Comparison of ENCODE assay signal across 16 cellular contexts in the genomic region with DNA sequence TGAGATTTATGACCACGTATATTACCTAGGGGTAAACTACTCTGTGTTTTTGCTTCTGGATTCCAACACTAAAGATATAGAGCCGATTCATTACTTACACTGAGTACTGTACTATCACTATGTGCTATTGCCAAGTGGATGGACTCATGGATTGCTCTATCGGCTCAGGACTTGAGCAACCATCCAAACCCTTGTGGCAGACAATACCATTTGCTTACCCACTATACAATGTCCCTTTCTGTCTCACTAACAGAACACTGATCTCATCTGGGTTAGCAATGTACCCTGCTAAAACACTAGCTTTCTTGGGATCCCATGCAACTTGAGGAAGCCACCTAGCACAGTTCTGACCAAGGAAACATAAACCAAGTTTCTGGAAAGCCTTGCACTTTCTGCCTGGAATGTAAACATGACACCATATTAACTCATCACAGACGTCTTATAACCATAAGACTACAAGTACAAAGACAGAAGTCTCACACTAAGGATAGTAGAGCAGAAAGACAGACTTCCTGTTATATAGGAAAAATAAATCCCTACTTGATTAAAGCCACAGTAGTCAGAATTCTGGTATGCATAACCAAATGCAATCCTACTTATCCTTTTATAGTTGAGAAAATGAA. TPM values are rescaled to one million over a fixed set of nuclear protein-coding genes. Genes with fewer than 3 reads are reported as not detected.
DNase-seq lines count a peak whose midpoint lies in the region; ATAC-seq, FAIRE-seq and TF ChIP-seq lines count a peak whose summit lies in the region.
"Had no signal": no experiment of that assay in that cellular context is flagged by ENCODE, and none has a peak within 500 bp of the region (broad histone marks: within the 10 kb centered on the region; RNA-seq: fewer than 3 reads in every experiment).

No MANE protein-coding gene starts in this region.

- H3K4me2 ChIP-seq in HepG2 (ENCODE audit: low read depth, low read length) = no peak overlapping the region

- H3K4me3 ChIP-seq in Panc1 (ENCODE audit: low read depth in 2 of 2, low read length in 2 of 2) = no peak overlapping the region
- H3K4me3 ChIP-seq in HepG2 (replicated peaks in 1 of 3; ENCODE audit: insufficient read depth in 1 of 3, low read depth in 2 of 3, low read length in 3 of 3) = no peak overlapping the region
- no peak overlapping the region for H3K4me3 ChIP-seq in gastrocnemius medialis

- no peaks in the 10 kb centered on the region for H4K20me1 ChIP-seq in HepG2 (ENCODE audit: insufficient read depth, low read length)

- ATAC-seq in Panc1 (peak; percentile 51; the same call in 1 of the 2 replicates), HepG2 (no peak), HG02759 (IDR thresholded peaks at IDR 0.05; ENCODE audit: unreplicated experiment) (no peak), gastrocnemius medialis (no peak)
- ATAC-seq: Right ventricle myocardium inferior had no signal

- H3K27ac ChIP-seq in Panc1 (ENCODE audit: low read length) (no peak overlapping the region), HepG2 (ENCODE audit: extremely low read length, insufficient read depth, low read length) (no peak overlapping the region), gastrocnemius medialis (no peak overlapping the region)

- TF ChIP-seq CTCF in Panc1 (IDR thresholded peaks at IDR 0.05) = no peak
- TF ChIP-seq CTCF in HepG2 (CRISPR knock-in tag; IDR thresholded peaks at IDR 0.05) = no peak
- TF ChIP-seq CTCF in gastrocnemius medialis (IDR thresholded peaks at IDR 0.05 in 4 of 5, conservative IDR thresholded peaks at IDR 0.05 in 1 of 5) = no peak

- peaks cover 7% of the 10 kb centered on the region for H3K79me2 ChIP-seq in HepG2 (ENCODE audit: insufficient read depth, low read length)

- FAIRE-seq in HepG2 (lab: Jason Lieb, UNC) = peak; percentile 52
- FAIRE-seq: endothelial cell of umbilical vein had no signal

- BruUV-seq in Panc1 (replicated peaks; lab: Mats Ljungman, UMichigan) (no TSS peak), HepG2 (replicated peaks; lab: Mats Ljungman, UMichigan) (no TSS peak)

- TF ChIP-seq POLR2A in HepG2 (IDR thresholded peaks at IDR 0.05; ENCODE audit: insufficient read depth in 1 of 2, low read depth in 2 of 2, low read length in 2 of 2) (no peak), gastrocnemius medialis (IDR thresholded peaks at IDR 0.05) (no peak)

- CTCF ChIA-PET in Panc1 (lab: Charles Lee) (no interaction called here), HepG2 (lab: Yijun Ruan, JAX; ENCODE audit: low intra/inter-chr PET ratio, low total read pairs) (no interaction called here)

- 99% methylated on average over 4 of the region's 4 CpGs for WGBS in HepG2 (ENCODE audit: low lambda C conversion rate)

- DNase-seq in Ammon's horn (ENCODE audit: low spot score) (peak; percentile 35), Panc1 (ENCODE audit: low read depth, low spot score) (peak; percentile 28), dedifferentiated amniotic fluid mesenchymal stem cell (ENCODE audit: extremely low spot score) (peak; percentile 23), HepG2 (ENCODE audit: low spot score) (no peak), MV-4-11 (lab: John Stamatoyannopoulos, UW) (no peak), gastrocnemius medialis (no peak), glomerular visceral epithelial cell (ENCODE audit: extremely low spot score) (no peak)
- DNase-seq: central memory CD4-positive, alpha-beta T cell; KG1; NCI-H526; posterior cingulate gyrus; stimulated activated CD4-positive, alpha-beta T cell treated with anti-CD3 and anti-CD28 coated beads, Interleukin-1b, Interleukin-23, amount 100 ng/mL, for 48 hours; T-helper 9 cell had no signal

- no peak overlapping the region for H2AFZ ChIP-seq in HepG2 (ENCODE audit: low read length)

- no peak for TF ChIP-seq EP300 in HepG2 (IDR thresholded peaks at IDR 0.05; ENCODE audit: low read depth in 2 of 2, low read length in 2 of 2)
- TF ChIP-seq EP300 in HepG2 (CRISPR knock-in tag; IDR thresholded peaks at IDR 0.05; ENCODE audit: borderline replicate concordance) = no peak

- H3K9ac ChIP-seq in HepG2 (ENCODE audit: insufficient read depth, low read depth, low read length) = no peak overlapping the region

- POLR2A ChIA-PET in Panc1 (lab: Charles Lee) (interaction anchor here (0.7 kb wide), 1 partner anchor 14 kb away, joined by 4 read pairs; no protein-coding TSS in a partner anchor), HepG2 (lab: Yijun Ruan, JAX) (no interaction called here)

- no peaks in the 10 kb centered on the region for H3K4me1 ChIP-seq in Panc1 (ENCODE audit: control insufficient read depth, insufficient read depth, low read length)
- no peaks in the 10 kb centered on the region for H3K4me1 ChIP-seq in HepG2 (ENCODE audit: insufficient read depth, low read length)
- no peaks in the 10 kb centered on the region for H3K4me1 ChIP-seq in gastrocnemius medialis

- H3K27me3 ChIP-seq in Panc1 (ENCODE audit: control insufficient read depth, insufficient read depth, low read length) (no peaks in the 10 kb centered on the region), HepG2 (ENCODE audit: control insufficient read depth in 1 of 2, insufficient read depth in 2 of 2, low read length in 2 of 2) (no peaks in the 10 kb centered on the region), gastrocnemius medialis (no peaks in the 10 kb centered on the region)

- H3K9me3 ChIP-seq in Panc1 (ENCODE audit: control insufficient read depth, insufficient read depth, low read depth, low read length) (no peaks in the 10 kb centered on the region), HepG2 (ENCODE audit: low read length) (no peaks in the 10 kb centered on the region), gastrocnemius medialis (no peaks in the 10 kb centered on the region)

- H3K36me3 ChIP-seq in Panc1 (ENCODE audit: control insufficient read depth, insufficient read depth, low read length) (no peaks in the 10 kb centered on the region; the same call in 1 of the 2 replicates), HepG2 (replicated peaks in 1 of 2; ENCODE audit: control insufficient read depth in 1 of 2, insufficient read depth in 2 of 2, low read length in 2 of 2) (peaks cover 11 to 27% of the 10 kb centered on the region in 2 experiments), gastrocnemius medialis (peaks cover 0 to 8% of the 10 kb centered on the region in 2 donors)

- intact Hi-C loops in Panc1 (cut with micrococcal nuclease; ENCODE audit: unreplicated experiment) = no loop called here
- intact Hi-C loops in HepG2 (cut with micrococcal nuclease; ENCODE audit: unreplicated experiment) = no loop called here
- intact Hi-C loops in gastrocnemius medialis (cut with DNase I; ENCODE audit: low total_unique reads) = no loop called here

- in situ Hi-C loops in Panc1 (cut with HindIII; ENCODE audit: low pct_unique_long_range_greater_than_20kb, low sequenced_read_pairs) (no loop called here), HepG2 (cut with HindIII; ENCODE audit: extremely low pct_ligation_motif_present, low pct_unique_long_range_greater_than_20kb) (no loop called here), gastrocnemius medialis (cut with MboI; ENCODE audit: low sequenced_read_pairs in 4 of 4) (no loop called here)

- no peak for TF ChIP-seq RAD21 in HepG2 (CRISPR knock-in tag; IDR thresholded peaks at IDR 0.05)

TF ChIP-seq in HepG2, 621 proteins besides CTCF, POLR2A, EP300 and RAD21:
- no peak for TF ChIP-seq CBX1 (IDR thresholded peaks at IDR 0.05; ENCODE audit: low read depth)
- TF ChIP-seq, protein P1, sequence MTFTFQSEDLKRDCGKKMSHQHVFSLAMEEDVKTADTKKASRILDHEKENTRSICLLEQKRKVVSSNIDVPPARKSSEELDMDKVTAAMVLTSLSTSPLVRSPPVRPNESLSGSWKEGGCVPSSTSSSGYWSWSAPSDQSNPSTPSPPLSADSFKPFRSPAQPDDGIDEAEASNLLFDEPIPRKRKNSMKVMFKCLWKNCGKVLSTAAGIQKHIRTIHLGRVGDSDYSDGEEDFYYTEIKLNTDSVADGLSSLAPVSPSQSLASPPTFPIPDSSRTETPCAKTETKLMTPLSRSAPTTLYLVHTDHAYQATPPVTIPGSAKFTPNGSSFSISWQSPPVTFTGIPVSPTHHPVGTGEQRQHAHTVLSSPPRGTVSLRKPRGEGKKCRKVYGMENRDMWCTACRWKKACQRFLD (CRISPR knock-in tag; IDR thresholded peaks at IDR 0.05; ENCODE audit: borderline replicate concordance) = no peak

RNA-seq across cellular contexts. Expression of a gene that starts 38.6 kb away (rescaled TPM):
- total RNA-seq in Panc1 (2021; ENCODE audit: unreplicated experiment) (58.6 TPM), HepG2 (2016; rRNA removed; fragmentation: Illumina TruSeq; extraction: Trizol) (36.0 and 47.0 TPM in 2 replicates), gastrocnemius medialis (10 to 100 TPM in 1 of 4 donors, 1 to 10 TPM in 3; 3.9 to 19.8 (median 6.7) TPM)
- polyA plus RNA-seq in Panc1 (2012; ENCODE audit: insufficient read length) = 19.4 TPM
- total RNA-seq in HepG2 (2016; cell fraction: cytosol; rRNA removed; fragmentation: Illumina TruSeq; extraction: Trizol; ENCODE audit: low read depth) = 4.5 and 4.6 TPM in 2 replicates
- 37.8 and 46.8 TPM in 2 replicates for total RNA-seq in HepG2 (2016; cell fraction: insoluble cytoplasmic fraction; rRNA removed; fragmentation: Illumina TruSeq; extraction: Trizol)
- total RNA-seq in HepG2 (2016; cell fraction: membrane; rRNA removed; fragmentation: Illumina TruSeq; extraction: Trizol) = 18.0 and 20.6 TPM in 2 replicates
- 59.2 and 72.7 TPM in 2 replicates for total RNA-seq in HepG2 (2016; cell fraction: nucleus; rRNA removed; fragmentation: Illumina TruSeq; extraction: Trizol)
- polyA plus RNA-seq in HepG2 (2011; rRNA removed) = 40.3 and 50.4 TPM in 2 replicates
- 21.2 and 36.3 TPM in 2 replicates for polyA plus RNA-seq in HepG2 (2011; cell fraction: cytosol; rRNA removed)
- polyA plus RNA-seq in HepG2 (2011; cell fraction: nucleus; rRNA removed) = 10.3 and 13.9 TPM in 2 replicates
- 27.7 and 29.5 TPM in 2 replicates for polyA plus RNA-seq in HepG2 (2012)
- 2.4 and 2.8 TPM in 2 replicates for polyA plus RNA-seq in HepG2 (2016; cell fraction: cytosol; fragmentation: Illumina TruSeq; extraction: Trizol; ENCODE audit: low read depth)
- 37.0 and 37.7 TPM in 2 replicates for polyA plus RNA-seq in HepG2 (2016; cell fraction: insoluble cytoplasmic fraction; fragmentation: Illumina TruSeq; extraction: Trizol; ENCODE audit: low read depth)
- polyA plus RNA-seq in HepG2 (2016; cell fraction: membrane; fragmentation: Illumina TruSeq; extraction: Trizol; ENCODE audit: low read depth) = 8.1 and 8.5 TPM in 2 replicates
- polyA plus RNA-seq in HepG2 (2016; cell fraction: nucleus; fragmentation: Illumina TruSeq; extraction: Trizol; ENCODE audit: insufficient read depth, low read depth) = 89.7 and 91.1 TPM in 2 replicates
- 77.4 and 153 TPM in 2 replicates for polyA minus RNA-seq in HepG2 (2011; rRNA and poly(A)+ RNA removed; ENCODE audit: low replicate concordance)
- polyA minus RNA-seq in HepG2 (2011; cell fraction: cytosol; rRNA and poly(A)+ RNA removed) = 34.3 and 34.9 TPM in 2 replicates
- polyA minus RNA-seq in HepG2 (2011; cell fraction: nucleus; rRNA and poly(A)+ RNA removed) = 29.0 and 33.9 TPM in 2 replicates

Comparison
In these comparisons a context has a peak if more than half of its experiments do, and no peak if none do; other contexts are left out.
1. DNase-seq: peak in Ammon's horn (single experiment), Panc1 (single experiment) and dedifferentiated amniotic fluid mesenchymal stem cell (single experiment); none in HepG2 (single experiment), MV-4-11 (single experiment), gastrocnemius medialis (0 of 2) and glomerular visceral epithelial cell (single experiment).